Comparison of ENCODE assay signal across 1 cellular context in the genomic region with DNA sequence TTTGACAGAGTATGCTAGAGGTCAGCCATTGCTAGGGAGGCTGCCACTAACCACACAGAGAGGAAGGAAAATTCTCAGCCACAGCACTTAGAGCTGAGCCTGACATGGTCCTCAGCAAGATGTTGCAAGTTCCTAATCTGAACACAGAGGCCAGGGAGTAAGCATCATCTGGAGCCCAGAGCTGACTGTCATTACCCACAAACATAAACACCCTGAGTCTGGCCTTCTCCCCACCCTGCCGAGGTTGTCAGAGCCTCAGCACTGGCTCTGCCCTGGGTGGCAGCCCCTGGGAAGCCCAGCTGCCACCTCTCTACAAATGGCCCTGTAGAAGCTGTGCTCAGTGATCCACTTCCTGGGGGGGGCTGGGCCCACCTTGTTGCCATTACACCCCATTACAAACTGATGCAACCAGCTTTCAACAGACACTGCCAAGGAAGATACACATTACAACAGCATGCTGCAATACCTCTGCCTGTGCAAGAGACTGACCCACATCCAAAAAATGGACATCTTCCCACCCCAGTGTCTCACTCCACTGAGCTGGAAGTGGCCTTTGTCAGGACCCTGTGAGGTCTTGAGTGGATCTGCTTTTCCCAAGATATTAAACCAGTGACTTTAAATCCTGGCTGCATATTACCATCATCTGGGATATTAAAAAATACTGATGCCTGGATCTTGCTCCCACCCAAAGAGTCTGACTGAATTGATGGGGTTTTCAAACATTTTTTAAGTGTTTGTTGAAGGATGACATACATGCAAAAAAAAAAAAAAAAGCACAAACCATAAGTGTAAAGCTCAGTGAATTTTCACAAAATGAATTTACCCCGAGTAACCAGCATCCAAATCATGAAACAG.
TF ChIP-seq lines count a peak whose summit lies in the region.

No MANE protein-coding gene starts in this region.

TF ChIP-seq in H1, 55 proteins besides CTCF, POLR2A, EP300 and RAD21 (continued from another document):
- TF ChIP-seq MAX (IDR thresholded peaks at IDR 0.05) (no peak), SUZ12 (IDR thresholded peaks at IDR 0.05; ENCODE audit: low read length) (no peak), NRF1 (IDR thresholded peaks at IDR 0.05; ENCODE audit: low read depth, low read length) (no peak), TAF7 (optimal IDR thresholded peaks at IDR 0.05; ENCODE audit: borderline replicate concordance, low read depth, low read length) (no peak)
TF ChIP-seq in H1: peak in this region for 0.
